8 cellular contexts compared by ENCODE assay signal in genomic region chr19:50476943-50477264, GRCh38.
DNase-seq lines count a peak whose midpoint lies in the region; ATAC-seq, FAIRE-seq and TF ChIP-seq lines count a peak whose summit lies in the region.

No MANE protein-coding gene starts in this region.

- H3K4me1 ChIP-seq in HUES6 (ENCODE audit: control insufficient read depth, insufficient read depth, low read length) (0 out of 2 replicates have a peak, but pooled peaks cover 4% of the 10 kb centered on the region), muscle layer of colon (ENCODE audit: insufficient read depth, low read length) (peaks cover 11% of the 10 kb centered on the region)

- H3K27ac ChIP-seq in 22Rv1 (peak overlapping the region; percentile 97), HUES6 (ENCODE audit: low read depth, low read length) (peak overlapping the region; percentile 87; the same call in 1 of the 2 replicates), muscle layer of colon (ENCODE audit: low read depth, low read length) (no peak overlapping the region)

- peak overlapping the region; percentile 84 for H3K4me3 ChIP-seq in HUES6 (ENCODE audit: low read depth, low read length)
- peak overlapping the region; percentile 90 to 92 for H3K4me3 ChIP-seq in cardiac fibroblast (replicated peaks in 1 of 2; ENCODE audit: low read depth in 2 of 2, low read length in 2 of 2)
- peak overlapping the region; percentile 92 to 93 for H3K4me3 ChIP-seq in muscle layer of colon (ENCODE audit: low read depth in 1 of 2, low read length in 2 of 2)

- H3K9me3 ChIP-seq in HUES6 (ENCODE audit: control insufficient read depth, insufficient read depth, low read depth, low read length) (peaks cover 4% of the 10 kb centered on the region), muscle layer of colon (ENCODE audit: low read length) (no peaks in the 10 kb centered on the region)

- DNase-seq in cardiac fibroblast (ENCODE audit: low read depth in 2 of 2) (no peak), HTR-8/SVneo (ENCODE audit: insufficient read length, low spot score) (no peak), NCI-H2107 treated with DMSO at 0.1 percent for 48 hours (lab: John Stamatoyannopoulos, UW; ENCODE audit: unreplicated experiment) (no peak)

- ATAC-seq in GM21390 (IDR thresholded peaks at IDR 0.05; ENCODE audit: unreplicated experiment) = no peak
- ATAC-seq in GM21786 (IDR thresholded peaks at IDR 0.05; ENCODE audit: unreplicated experiment) = no peak

- no peak for FAIRE-seq in HTR-8/SVneo (lab: Jason Lieb, UNC)

- peaks cover 41% of the 10 kb centered on the region for H3K36me3 ChIP-seq in HUES6 (ENCODE audit: control insufficient read depth, insufficient read depth, low read length)
- H3K36me3 ChIP-seq in muscle layer of colon (ENCODE audit: insufficient read depth, low read length) = peaks cover 27% of the 10 kb centered on the region

- H3K9ac ChIP-seq in HUES6 (ENCODE audit: low read length) (peak overlapping the region; percentile 86), muscle layer of colon (ENCODE audit: low read length) (peak overlapping the region; percentile 71)

- TF ChIP-seq CTCF in 22Rv1 (IDR thresholded peaks at IDR 0.05) (no peak), cardiac fibroblast (IDR thresholded peaks at IDR 0.05; ENCODE audit: low read depth, low read length) (no peak)

- H3K27me3 ChIP-seq in HUES6 (ENCODE audit: control insufficient read depth, insufficient read depth, low read length) (no peaks in the 10 kb centered on the region), muscle layer of colon (ENCODE audit: control insufficient read depth in 1 of 2, insufficient read depth in 2 of 2, low read length in 2 of 2) (no peaks in the 10 kb centered on the region)
